8 cellular contexts compared by ENCODE assay signal in the genomic region with DNA sequence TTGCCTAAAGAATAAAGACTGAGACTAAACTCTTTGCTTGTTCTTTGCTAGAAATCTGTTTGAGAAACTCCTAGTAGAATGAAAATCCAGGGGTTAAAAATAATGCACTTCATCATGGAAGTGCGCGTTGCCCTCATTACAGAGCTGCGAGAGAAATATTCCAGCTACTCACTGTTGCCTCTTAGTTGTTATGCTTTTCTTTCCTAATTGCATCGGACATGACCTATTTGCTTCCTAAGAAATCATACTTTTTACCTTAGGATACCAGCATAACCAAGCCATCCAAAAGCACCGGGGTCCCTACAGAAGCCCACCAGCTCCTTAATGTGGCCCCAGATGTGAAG. TPM values are rescaled to one million over a fixed set of nuclear protein-coding genes. Genes with fewer than 3 reads are reported as not detected.
DNase-seq lines count a peak whose midpoint lies in the region; ATAC-seq and TF ChIP-seq lines count a peak whose summit lies in the region.

No MANE protein-coding gene starts in this region.

- H3K27me3 ChIP-seq in GM23338 (ENCODE audit: insufficient read depth) (peaks cover 22% of the 10 kb centered on the region), RWPE2 (ENCODE audit: insufficient read depth, poor library complexity, severe bottlenecking) (peaks cover 50% of the 10 kb centered on the region), heart left ventricle (peaks cover 0 to 13% (median 0%) of the 10 kb centered on the region in 9 donors), gastrocnemius medialis (no peaks in the 10 kb centered on the region)

- peak overlapping the region; percentile 78 for H3K4me3 Mint-ChIP-seq in GM23338

- peaks cover 4% of the 10 kb centered on the region; the same call in 1 of the 3 replicates for H3K36me3 Mint-ChIP-seq in GM23338 (ENCODE audit: low read depth)

- H3K9me3 ChIP-seq in RWPE2 (ENCODE audit: severe bottlenecking) (no peaks in the 10 kb centered on the region), heart left ventricle (peaks cover 0 to 4% (median 0%) of the 10 kb centered on the region in 12 donors), gastrocnemius medialis (no peaks in the 10 kb centered on the region)

- H3K79me2 ChIP-seq in GM23338 (replicated peaks; ENCODE audit: insufficient read depth), result no peaks in the 10 kb centered on the region

- H3K4me2 ChIP-seq in GM23338, result peak overlapping the region; percentile 89

- H3K9me3 Mint-ChIP-seq in GM23338, result no peaks in the 10 kb centered on the region

- H3K36me3 ChIP-seq in GM23338 (ENCODE audit: insufficient read depth) (no peaks in the 10 kb centered on the region), RWPE2 (ENCODE audit: low read depth) (no peaks in the 10 kb centered on the region), heart left ventricle (no peaks in the 10 kb centered on the region), gastrocnemius medialis (no peaks in the 10 kb centered on the region)

- WGBS in heart left ventricle, 4 donors, result 0 to 1% (median 1%) methylated on average over 5 of the region's 5 CpGs

- peaks cover 19% of the 10 kb centered on the region for H3K4me1 Mint-ChIP-seq in GM23338

- in situ Hi-C loops in gastrocnemius medialis (cut with MboI; ENCODE audit: low sequenced_read_pairs in 4 of 4), result no loop called here

- ATAC-seq in GM23338 (peak; percentile 6; the same call in 2 of the 3 replicates), RWPE2 (ENCODE audit: low read depth) (peak; percentile 26; the same call in 1 of the 3 replicates), heart left ventricle (peak; percentile 32 to 42 (median 38)), gastrocnemius medialis (peak in 1 of 2 donors; percentile 41)

- peak; percentile 15 for DNase-seq in GM23338 (ENCODE audit: low spot score)
- no peak for DNase-seq in RWPE2 (ENCODE audit: low spot score)
- DNase-seq in heart left ventricle, result no peak
- DNase-seq in gastrocnemius medialis, result no peak
- DNase-seq in posterior cingulate gyrus, result no peak
- DNase-seq in stimulated activated CD4-positive, alpha-beta T cell treated with anti-CD3 and anti-CD28 coated beads, Interleukin-4, amount 100 ng/mL, for 24 hours, result no peak
- DNase-seq in NOMO-1 treated with DMSO at 0.1 percent for 48 hours (lab: John Stamatoyannopoulos, UW; ENCODE audit: unreplicated experiment), result no peak
- no peak for DNase-seq in amygdala (lab: John Stamatoyannopoulos, UW)

- peak overlapping the region; percentile 95 for H2AFZ ChIP-seq in GM23338

- H3K27ac ChIP-seq in GM23338 (ENCODE audit: low read depth) (no peak overlapping the region), RWPE2 (ENCODE audit: poor library complexity, severe bottlenecking) (no peak overlapping the region), heart left ventricle (peak overlapping the region in 11 of 12 donors; percentile 34 to 77 (median 65)), gastrocnemius medialis (peak overlapping the region in 3 of 4 donors; percentile 29 to 47 (median 37))

- H3K27ac Mint-ChIP-seq in GM23338, result no peak overlapping the region

- H3K27me3 Mint-ChIP-seq in GM23338 (ENCODE audit: insufficient read depth, low read depth, poor library complexity), result no peaks in the 10 kb centered on the region

- H3K9me2 ChIP-seq in GM23338 (ENCODE audit: insufficient read depth), result no peaks in the 10 kb centered on the region

- intact Hi-C loops in heart left ventricle (cut with DNase I) (loop anchor here in 6 of 10 donors (5.0 to 10.0 kb wide), 7 partner anchors 217 to 663 kb away; a partner anchor contains a TSS), gastrocnemius medialis (cut with DNase I; ENCODE audit: low total_unique reads) (no loop called here), posterior cingulate gyrus (cut with DNase I) (loop anchor here (10.0 kb wide), 2 partner anchors 397 to 663 kb away; no protein-coding TSS in a partner anchor)

- H3K4me1 ChIP-seq in GM23338 (ENCODE audit: insufficient read depth), result peaks cover 25% of the 10 kb centered on the region
- peaks cover 5% of the 10 kb centered on the region for H3K4me1 ChIP-seq in RWPE2 (ENCODE audit: insufficient read depth, poor library complexity, severe bottlenecking)
- peaks cover 0 to 19% (median 7%) of the 10 kb centered on the region in 12 donors for H3K4me1 ChIP-seq in heart left ventricle
- H3K4me1 ChIP-seq in gastrocnemius medialis, result peaks cover 0 to 16% of the 10 kb centered on the region in 2 donors

- TF ChIP-seq POLR2A in heart left ventricle (IDR thresholded peaks at IDR 0.05) (no peak), gastrocnemius medialis (IDR thresholded peaks at IDR 0.05) (no peak)

- H3K4me3 ChIP-seq in GM23338 (peak overlapping the region; percentile 68), RWPE2 (ENCODE audit: severe bottlenecking) (peak overlapping the region; percentile 12), heart left ventricle (peak overlapping the region; percentile 24 to 82 (median 58)), gastrocnemius medialis (peak overlapping the region; percentile 48 to 59 (median 57))

- 0 out of 2 replicates have a peak, but pooled peaks cover 2% of the 10 kb centered on the region for H3F3A ChIP-seq in GM23338 (replicated peaks; ENCODE audit: low read depth)

- no peaks in the 10 kb centered on the region for H4K20me1 ChIP-seq in GM23338 (replicated peaks; ENCODE audit: insufficient read depth)

- no peak for TF ChIP-seq CTCF in GM23338 (conservative IDR thresholded peaks at IDR 0.05; ENCODE audit: low read depth in 2 of 2)
- TF ChIP-seq CTCF in RWPE2 (IDR thresholded peaks at IDR 0.05; ENCODE audit: poor library complexity, severe bottlenecking), result no peak
- TF ChIP-seq CTCF in heart left ventricle (IDR thresholded peaks at IDR 0.05), result no peak
- TF ChIP-seq CTCF in gastrocnemius medialis (IDR thresholded peaks at IDR 0.05 in 4 of 5, conservative IDR thresholded peaks at IDR 0.05 in 1 of 5), result no peak

TF ChIP-seq in GM23338, 12 proteins besides CTCF, POLR2A, EP300 and RAD21 (continues in another document):
- no peak for TF ChIP-seq JUNB (IDR thresholded peaks at IDR 0.05; ENCODE audit: unreplicated experiment)
- no peak for TF ChIP-seq NANOG (IDR thresholded peaks at IDR 0.05; ENCODE audit: borderline replicate concordance)
- no peak for TF ChIP-seq ZNF114 (CRISPR knock-in tag; IDR thresholded peaks at IDR 0.05)
- TF ChIP-seq, protein P1, sequence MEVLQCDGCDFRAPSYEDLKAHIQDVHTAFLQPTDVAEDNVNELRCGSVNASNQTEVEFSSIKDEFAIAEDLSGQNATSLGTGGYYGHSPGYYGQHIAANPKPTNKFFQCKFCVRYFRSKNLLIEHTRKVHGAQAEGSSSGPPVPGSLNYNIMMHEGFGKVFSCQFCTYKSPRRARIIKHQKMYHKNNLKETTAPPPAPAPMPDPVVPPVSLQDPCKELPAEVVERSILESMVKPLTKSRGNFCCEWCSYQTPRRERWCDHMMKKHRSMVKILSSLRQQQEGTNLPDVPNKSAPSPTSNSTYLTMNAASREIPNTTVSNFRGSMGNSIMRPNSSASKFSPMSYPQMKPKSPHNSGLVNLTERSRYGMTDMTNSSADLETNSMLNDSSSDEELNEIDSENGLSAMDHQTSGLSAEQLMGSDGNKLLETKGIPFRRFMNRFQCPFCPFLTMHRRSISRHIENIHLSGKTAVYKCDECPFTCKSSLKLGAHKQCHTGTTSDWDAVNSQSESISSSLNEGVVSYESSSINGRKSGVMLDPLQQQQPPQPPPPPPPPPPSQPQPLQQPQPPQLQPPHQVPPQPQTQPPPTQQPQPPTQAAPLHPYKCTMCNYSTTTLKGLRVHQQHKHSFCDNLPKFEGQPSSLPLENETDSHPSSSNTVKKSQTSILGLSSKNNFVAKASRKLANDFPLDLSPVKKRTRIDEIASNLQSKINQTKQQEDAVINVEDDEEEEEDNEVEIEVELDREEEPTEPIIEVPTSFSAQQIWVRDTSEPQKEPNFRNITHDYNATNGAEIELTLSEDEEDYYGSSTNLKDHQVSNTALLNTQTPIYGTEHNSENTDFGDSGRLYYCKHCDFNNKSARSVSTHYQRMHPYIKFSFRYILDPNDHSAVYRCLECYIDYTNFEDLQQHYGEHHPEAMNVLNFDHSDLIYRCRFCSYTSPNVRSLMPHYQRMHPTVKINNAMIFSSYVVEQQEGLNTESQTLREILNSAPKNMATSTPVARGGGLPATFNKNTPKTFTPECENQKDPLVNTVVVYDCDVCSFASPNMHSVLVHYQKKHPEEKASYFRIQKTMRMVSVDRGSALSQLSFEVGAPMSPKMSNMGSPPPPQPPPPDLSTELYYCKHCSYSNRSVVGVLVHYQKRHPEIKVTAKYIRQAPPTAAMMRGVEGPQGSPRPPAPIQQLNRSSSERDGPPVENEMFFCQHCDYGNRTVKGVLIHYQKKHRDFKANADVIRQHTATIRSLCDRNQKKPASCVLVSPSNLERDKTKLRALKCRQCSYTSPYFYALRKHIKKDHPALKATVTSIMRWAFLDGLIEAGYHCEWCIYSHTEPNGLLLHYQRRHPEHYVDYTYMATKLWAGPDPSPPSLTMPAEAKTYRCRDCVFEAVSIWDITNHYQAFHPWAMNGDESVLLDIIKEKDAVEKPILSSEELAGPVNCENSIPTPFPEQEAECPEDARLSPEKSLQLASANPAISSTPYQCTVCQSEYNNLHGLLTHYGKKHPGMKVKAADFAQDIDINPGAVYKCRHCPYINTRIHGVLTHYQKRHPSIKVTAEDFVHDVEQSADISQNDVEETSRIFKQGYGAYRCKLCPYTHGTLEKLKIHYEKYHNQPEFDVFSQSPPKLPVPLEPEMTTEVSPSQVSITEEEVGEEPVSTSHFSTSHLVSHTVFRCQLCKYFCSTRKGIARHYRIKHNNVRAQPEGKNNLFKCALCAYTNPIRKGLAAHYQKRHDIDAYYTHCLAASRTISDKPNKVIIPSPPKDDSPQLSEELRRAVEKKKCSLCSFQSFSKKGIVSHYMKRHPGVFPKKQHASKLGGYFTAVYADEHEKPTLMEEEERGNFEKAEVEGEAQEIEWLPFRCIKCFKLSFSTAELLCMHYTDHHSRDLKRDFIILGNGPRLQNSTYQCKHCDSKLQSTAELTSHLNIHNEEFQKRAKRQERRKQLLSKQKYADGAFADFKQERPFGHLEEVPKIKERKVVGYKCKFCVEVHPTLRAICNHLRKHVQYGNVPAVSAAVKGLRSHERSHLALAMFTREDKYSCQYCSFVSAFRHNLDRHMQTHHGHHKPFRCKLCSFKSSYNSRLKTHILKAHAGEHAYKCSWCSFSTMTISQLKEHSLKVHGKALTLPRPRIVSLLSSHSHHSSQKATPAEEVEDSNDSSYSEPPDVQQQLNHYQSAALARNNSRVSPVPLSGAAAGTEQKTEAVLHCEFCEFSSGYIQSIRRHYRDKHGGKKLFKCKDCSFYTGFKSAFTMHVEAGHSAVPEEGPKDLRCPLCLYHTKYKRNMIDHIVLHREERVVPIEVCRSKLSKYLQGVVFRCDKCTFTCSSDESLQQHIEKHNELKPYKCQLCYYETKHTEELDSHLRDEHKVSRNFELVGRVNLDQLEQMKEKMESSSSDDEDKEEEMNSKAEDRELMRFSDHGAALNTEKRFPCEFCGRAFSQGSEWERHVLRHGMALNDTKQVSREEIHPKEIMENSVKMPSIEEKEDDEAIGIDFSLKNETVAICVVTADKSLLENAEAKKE (CRISPR knock-in tag; IDR thresholded peaks at IDR 0.05), result no peak
- no peak for TF ChIP-seq POLR2AphosphoS5 (IDR thresholded peaks at IDR 0.05; ENCODE audit: low read depth)

RNA-seq across cellular contexts. Expression of a gene that starts 0.6 kb away (rescaled TPM):
- total RNA-seq in GM23338 (2014; rRNA removed; shearing (Covaris generic)), result 1.3 and 1.7 TPM in 2 replicates
- 1.1 and 2.1 TPM in 2 replicates for polyA plus RNA-seq in GM23338 (2016; fragmentation: Nextera tagmentation; extraction: Ambion mirVana)
- 1 to 10 TPM in 8 of 9 donors, under 1 TPM in 1; 0.67 to 5.2 (median 1.6) TPM for total RNA-seq in heart left ventricle
- polyA plus RNA-seq in heart left ventricle, result under 1 TPM; 0.11 to 0.69 TPM
- under 1 TPM; 0.36 to 0.78 (median 0.66) TPM for total RNA-seq in gastrocnemius medialis

Comparison
In these comparisons a context has a peak if more than half of its experiments do, and no peak if none do; other contexts are left out.
1. H3K27ac ChIP-seq: peak in heart left ventricle (11 of 12) and gastrocnemius medialis (3 of 4); none in GM23338 (single experiment) and RWPE2 (single experiment).
2. H3K4me3 ChIP-seq: peak in every context shown above with its lines; median percentile 68 in GM23338; 58 in heart left ventricle; 57 in gastrocnemius medialis; 12 in RWPE2.